7 cellular contexts compared by ENCODE assay signal in genomic region chr1:54356680-54357147, GRCh38. TPM values are rescaled to one million over a fixed set of nuclear protein-coding genes. Genes with fewer than 3 reads are reported as not detected.
A peak's percentile ranks its signal among the peaks of the same experiment; 100 is the strongest.
DNase-seq lines count a peak whose midpoint lies in the region; ATAC-seq and TF ChIP-seq lines count a peak whose summit lies in the region.

No MANE protein-coding gene starts in this region.

- peaks cover 76 to 100% (median 85%) of the 10 kb centered on the region in 4 donors for H3K4me1 ChIP-seq in stomach
- peaks cover 43% of the 10 kb centered on the region for H3K4me1 ChIP-seq in testis

- no peaks in the 10 kb centered on the region for H3K9me3 ChIP-seq in stomach
- H3K9me3 ChIP-seq in testis, result no peaks in the 10 kb centered on the region

- H3K27ac ChIP-seq in stomach (peak overlapping the region; percentile 72 to 82 (median 75)), testis (peak overlapping the region in 1 of 2 donors; percentile 32)

- H3K27me3 ChIP-seq in stomach (no peaks in the 10 kb centered on the region), testis (no peaks in the 10 kb centered on the region)

- H3K36me3 Mint-ChIP-seq in immature natural killer cell, result peaks cover 0 to 8% (median 0%) of the 10 kb centered on the region in 3 donors

- H3K27me3 Mint-ChIP-seq in immature natural killer cell (ENCODE audit: low read depth in 3 of 3), result peaks cover 0 to 5% (median 0%) of the 10 kb centered on the region in 3 donors

- intact Hi-C loops in stomach (cut with DNase I; ENCODE audit: low total_unique reads) (no loop called here), testis (cut with DNase I; ENCODE audit: low total_unique reads) (no loop called here)

- H3K4me3 Mint-ChIP-seq in immature natural killer cell, result peak overlapping the region; percentile 65 to 86 (median 79)

- WGBS in stomach, 5 donors, result 21 to 57% (median 28%) methylated on average over 7 to 9 of the region's 9 CpGs
- 46 to 71% methylated on average over 9 of the region's 9 CpGs for WGBS in testis, 2 donors

- no peaks in the 10 kb centered on the region for H3K9me3 Mint-ChIP-seq in immature natural killer cell

- H3K4me1 Mint-ChIP-seq in immature natural killer cell, result peaks cover 96 to 100% of the 10 kb centered on the region in 2 donors

- DNase-seq in activated CD4-positive, alpha-beta T cell treated with anti-CD3 and anti-CD28 coated beads, Interleukin-2, amount 50 U/mL, for 4 hours, result peak; percentile 15 to 18
- DNase-seq in immature natural killer cell, result peak; percentile 13 to 39 (median 18)
- no peak for DNase-seq in stomach
- no peak for DNase-seq in testis

- ATAC-seq in HG02610 (IDR thresholded peaks at IDR 0.05; ENCODE audit: unreplicated experiment), result peak; percentile 72
- ATAC-seq in GM18498 (IDR thresholded peaks at IDR 0.05; ENCODE audit: unreplicated experiment), result no peak
- no peak for ATAC-seq in HG02763 (IDR thresholded peaks at IDR 0.05; ENCODE audit: unreplicated experiment)

- TF ChIP-seq CTCF in stomach (IDR thresholded peaks at IDR 0.05) (no peak), testis (IDR thresholded peaks at IDR 0.05) (no peak)

- TF ChIP-seq POLR2A in stomach (IDR thresholded peaks at IDR 0.05) (no peak), testis (IDR thresholded peaks at IDR 0.05) (no peak)

- H3K4me3 ChIP-seq in stomach, result peak overlapping the region; percentile 5 to 41 (median 16)
- H3K4me3 ChIP-seq in testis, result no peak overlapping the region

- H3K27ac Mint-ChIP-seq in immature natural killer cell, result peak overlapping the region; percentile 81 to 92 (median 86)

- no peak for TF ChIP-seq EP300 in stomach (IDR thresholded peaks at IDR 0.05)

- H3K36me3 ChIP-seq in stomach, result peaks cover 0 to 9% (median 0%) of the 10 kb centered on the region in 4 donors
- H3K36me3 ChIP-seq in testis (ENCODE audit: low read depth, missing control alignments), result no peaks in the 10 kb centered on the region

RNA-seq across cellular contexts. Expression of gene SSBP3, which starts 49.5 kb away (rescaled TPM):
- polyA plus RNA-seq in immature natural killer cell (10 to 100 TPM; 19.8 to 30.1 (median 21.1) TPM), stomach (100 to 1,000 TPM in 1 of 3 donors, 10 to 100 TPM in 2; 37.0 to 100 (median 59.5) TPM), testis (ENCODE audit: insufficient read depth, low read depth, low replicate concordance) (88.8 TPM)
- total RNA-seq in stomach (10 to 100 TPM in 3 of 5 donors, 1 to 10 TPM in 2; 4.3 to 77.6 (median 20.0) TPM), testis (10 to 100 TPM; 91.6 to 99.0 TPM)

Comparison
In these comparisons a context has a peak if more than half of its experiments do, and no peak if none do; other contexts are left out.
1. DNase-seq: peak in activated CD4-positive, alpha-beta T cell treated with anti-CD3 and anti-CD28 coated beads, Interleukin-2, amount 50 U/mL, for 4 hours (2 of 2) and immature natural killer cell (3 of 3); none in stomach (single experiment) and testis (single experiment).
2. H3K4me3 ChIP-seq: peak in stomach (4 of 4); none in testis (0 of 2).